In genomic region chr10:7243873-7244272, GRCh38 we compare ENCODE assay signal across 10 cellular contexts.
DNase-seq lines count a peak whose midpoint lies in the region; ATAC-seq and TF ChIP-seq lines count a peak whose summit lies in the region.
"Had no signal": no experiment of that assay in that cellular context is flagged by ENCODE, and none has a peak within 500 bp of the region (broad histone marks: within the 10 kb centered on the region; RNA-seq: fewer than 3 reads in every experiment).

No MANE protein-coding gene starts in this region.

- no peak overlapping the region for H3K27ac ChIP-seq in smooth muscle cell (ENCODE audit: low read depth)

- no peaks in the 10 kb centered on the region for H3K4me1 ChIP-seq in smooth muscle cell (ENCODE audit: low read depth)

- H3K27ac Mint-ChIP-seq in activated CD4-positive, alpha-beta T cell treated with anti-CD3 and anti-CD28 coated beads, Interleukin-2, amount 10 ng/mL, durations not matched to agents 24 days and 14 days, result peak overlapping the region; percentile 55
- peak overlapping the region; percentile 90 to 99 for H3K27ac Mint-ChIP-seq in natural killer cell

- 86% methylated on average over 3 of the region's 3 CpGs for WGBS in smooth muscle cell (ENCODE audit: low lambda C conversion rate)

- no peaks in the 10 kb centered on the region for H3F3A ChIP-seq in smooth muscle cell (ENCODE audit: low read depth)

- H3K4me3 Mint-ChIP-seq in activated CD4-positive, alpha-beta T cell treated with anti-CD3 and anti-CD28 coated beads, Interleukin-2, amount 10 ng/mL, durations not matched to agents 24 days and 14 days, result peak overlapping the region; percentile 53
- peak overlapping the region; percentile 92 for H3K4me3 Mint-ChIP-seq in natural killer cell

- H3K4me2 ChIP-seq in smooth muscle cell, result no peak overlapping the region

- no peak overlapping the region for H3K9ac ChIP-seq in smooth muscle cell (ENCODE audit: low read depth)

- TF ChIP-seq CTCF in natural killer cell (IDR thresholded peaks at IDR 0.05) (no peak), smooth muscle cell (IDR thresholded peaks at IDR 0.05; ENCODE audit: borderline replicate concordance, insufficient read depth, poor library complexity, severe bottlenecking) (no peak)

- H3K9me3 ChIP-seq in smooth muscle cell (replicated peaks; ENCODE audit: low read depth), result no peaks in the 10 kb centered on the region

- H4K20me1 ChIP-seq in smooth muscle cell (ENCODE audit: low read depth), result no peaks in the 10 kb centered on the region

- no peaks in the 10 kb centered on the region for H3K36me3 ChIP-seq in smooth muscle cell (ENCODE audit: low read depth)

- H3K27me3 Mint-ChIP-seq in activated CD4-positive, alpha-beta T cell treated with anti-CD3 and anti-CD28 coated beads, Interleukin-2, amount 10 ng/mL, durations not matched to agents 24 days and 14 days, result no peaks in the 10 kb centered on the region
- H3K27me3 Mint-ChIP-seq in natural killer cell (ENCODE audit: low read depth in 2 of 2), result no peaks in the 10 kb centered on the region

- intact Hi-C loops in activated CD4-positive, alpha-beta T cell treated with anti-CD3 and anti-CD28 coated beads, Interleukin-2, amount 10 ng/mL, durations not matched to agents 24 days and 14 days (cut with micrococcal nuclease), result no loop called here
- intact Hi-C loops in natural killer cell (cut with micrococcal nuclease), result loop anchor here (1.0 to 10.0 kb wide), 8 partner anchors 15 to 317 kb away; no protein-coding TSS in a partner anchor

- H3K4me3 ChIP-seq in smooth muscle cell, result no peak overlapping the region

- H2AFZ ChIP-seq in smooth muscle cell (ENCODE audit: low read depth), result no peak overlapping the region

- no peaks in the 10 kb centered on the region for H3K79me2 ChIP-seq in smooth muscle cell (ENCODE audit: low read depth)

- no peaks in the 10 kb centered on the region for H3K27me3 ChIP-seq in smooth muscle cell (ENCODE audit: low read depth)

- no peaks in the 10 kb centered on the region for H3K9me3 Mint-ChIP-seq in activated CD4-positive, alpha-beta T cell treated with anti-CD3 and anti-CD28 coated beads, Interleukin-2, amount 10 ng/mL, durations not matched to agents 24 days and 14 days
- no peaks in the 10 kb centered on the region for H3K9me3 Mint-ChIP-seq in natural killer cell

- peaks cover 39% of the 10 kb centered on the region for H3K4me1 Mint-ChIP-seq in activated CD4-positive, alpha-beta T cell treated with anti-CD3 and anti-CD28 coated beads, Interleukin-2, amount 10 ng/mL, durations not matched to agents 24 days and 14 days
- H3K4me1 Mint-ChIP-seq in natural killer cell, result peaks cover 62 to 66% of the 10 kb centered on the region in 2 donors

- ATAC-seq in GM21717 (IDR thresholded peaks at IDR 0.05; ENCODE audit: unreplicated experiment) (peak; percentile 84), HG03558 (IDR thresholded peaks at IDR 0.05; ENCODE audit: extremely low read depth, unreplicated experiment) (peak; percentile 69), natural killer cell (peak; percentile 58 to 81 (median 60))

- H3K36me3 Mint-ChIP-seq in activated CD4-positive, alpha-beta T cell treated with anti-CD3 and anti-CD28 coated beads, Interleukin-2, amount 10 ng/mL, durations not matched to agents 24 days and 14 days (ENCODE audit: low read depth), result peaks cover 65% of the 10 kb centered on the region
- H3K36me3 Mint-ChIP-seq in natural killer cell, result peaks cover 10% of the 10 kb centered on the region

- DNase-seq in activated CD4-positive, alpha-beta T cell treated with anti-CD3 and anti-CD28 coated beads, Interleukin-2, amount 10 ng/mL, durations not matched to agents 24 days and 14 days, result peak; percentile 73
- DNase-seq in activated CD4-positive, alpha-beta T cell treated with anti-CD3 and anti-CD28 coated beads, Interleukin-2, amount 50 U/mL, for 48 hours, result no peak
- DNase-seq in natural killer cell (peak; percentile 25), HUDEP-2 (lab: John Stamatoyannopoulos, UW; ENCODE audit: unreplicated experiment in 76 of 76) (no peak), SHP77 treated with DMSO at 0.1 percent for 48 hours (lab: John Stamatoyannopoulos, UW) (no peak), smooth muscle cell (lab: John Stamatoyannopoulos, UW; ENCODE audit: unreplicated experiment) (no peak)
- DNase-seq: mesenchymal stem cell, NCI-H82 had no signal

Comparison
In these comparisons a context has a peak if more than half of its experiments do, and no peak if none do; other contexts are left out.
1. DNase-seq: peak in activated CD4-positive, alpha-beta T cell treated with anti-CD3 and anti-CD28 coated beads, Interleukin-2, amount 10 ng/mL, durations not matched to agents 24 days and 14 days (single experiment) and natural killer cell (single experiment); none in activated CD4-positive, alpha-beta T cell treated with anti-CD3 and anti-CD28 coated beads, Interleukin-2, amount 50 U/mL, for 48 hours (0 of 2), HUDEP-2 (0 of 76), SHP77 treated with DMSO at 0.1 percent for 48 hours (single experiment) and smooth muscle cell (single experiment).
2. Peak in every context shown above with its lines, with median percentiles within 50 percentile points of each other: ATAC-seq.